In the genomic region with DNA sequence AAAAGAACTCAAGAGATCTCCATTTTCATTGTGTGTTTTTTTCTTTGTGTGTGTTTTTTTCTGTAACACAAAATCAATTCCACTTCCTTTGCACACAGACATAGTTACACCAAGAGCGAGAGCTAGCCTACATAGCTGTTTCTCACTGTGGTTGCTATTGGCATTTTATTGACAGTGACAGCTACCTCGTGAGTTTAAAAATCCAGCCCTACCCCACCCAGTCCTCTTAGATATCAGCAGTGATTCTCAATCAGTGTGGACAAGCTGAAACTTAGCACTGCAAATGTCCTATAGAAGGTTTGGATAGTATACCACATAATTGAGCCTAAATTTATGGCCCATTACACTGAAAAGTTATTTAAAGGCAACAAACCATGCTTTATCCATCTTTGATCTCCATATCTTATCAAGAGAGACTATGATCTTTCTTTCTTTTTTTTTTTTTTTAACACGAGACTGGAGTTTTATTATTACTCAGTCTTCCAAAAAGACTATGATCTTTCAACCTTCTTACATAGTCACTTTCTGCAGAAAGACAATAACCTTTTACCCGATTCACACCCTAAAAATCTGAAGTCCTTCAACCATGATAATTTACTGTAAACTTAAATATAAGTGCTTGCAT, we compare ENCODE assay signal across 15 cellular contexts. TPM values are rescaled to one million over a fixed set of nuclear protein-coding genes. Genes with fewer than 3 reads are reported as not detected.
DNase-seq lines count a peak whose midpoint lies in the region; ATAC-seq and TF ChIP-seq lines count a peak whose summit lies in the region.
"Had no signal": no experiment of that assay in that cellular context is flagged by ENCODE, and none has a peak within 500 bp of the region (broad histone marks: within the 10 kb centered on the region; RNA-seq: fewer than 3 reads in every experiment).

No MANE protein-coding gene starts in this region.

- peak overlapping the region in 5 of 7 donors; percentile 4 to 62 (median 32) for H3K4me3 Mint-ChIP-seq in CD8-positive, alpha-beta memory T cell
- H3K4me3 Mint-ChIP-seq in memory B cell: no peak overlapping the region
- H3K4me3 Mint-ChIP-seq: activated CD4-positive, alpha-beta memory T cell treated with anti-CD3 and anti-CD28 coated beads, Interleukin-2, amount 10 ng/mL, durations not matched to agents 7 days and 5 days; T-helper 2 cell treated with Interferon-gamma antibody and Interleukin-4, amounts not matched to agents 5 μg/mL and 100 μg/mL, for 36 hours had no signal

- no peak overlapping the region for H3K27ac ChIP-seq in CD8-positive, alpha-beta memory T cell (ENCODE audit: low read depth, low read length)
- H3K27ac ChIP-seq in Karpas-422 (ENCODE audit: low read length): no peak overlapping the region
- H3K27ac ChIP-seq in MM.1S (ENCODE audit: low read length): no peak overlapping the region
- H3K27ac ChIP-seq: colonic mucosa had no signal

- DNase-seq in CD8-positive, alpha-beta memory T cell: peak in 1 of 5 donors; percentile 10
- DNase-seq in GM19240 (ENCODE audit: insufficient read length, low spot score) (peak; percentile 2), memory B cell (ENCODE audit: low spot score in 2 of 2) (no peak), CD1c-positive myeloid dendritic cell (ENCODE audit: extremely low spot score) (no peak), Karpas-422 (no peak), NCI-H510A (lab: John Stamatoyannopoulos, UW) (no peak), MM.1S (no peak)
- DNase-seq: activated CD4-positive, alpha-beta memory T cell treated with anti-CD3 and anti-CD28 coated beads, Interleukin-2, amount 10 ng/mL, durations not matched to agents 7 days and 5 days; AML-193; colonic mucosa; NCI-H510A treated with DMSO at 0.1 percent for 48 hours; RPMI8226; stimulated activated CD4-positive, alpha-beta T cell treated with anti-CD3 and anti-CD28 coated beads, Interleukin-1b, Interleukin-23, amount 100 ng/mL, for 48 hours had no signal

- H3K9ac ChIP-seq in Karpas-422 (ENCODE audit: low read length) (no peak overlapping the region), MM.1S (ENCODE audit: low read length) (no peak overlapping the region)

- peak overlapping the region in 7 of 8 donors; percentile 2 to 90 (median 48) for H3K27ac Mint-ChIP-seq in CD8-positive, alpha-beta memory T cell
- peak overlapping the region; percentile 86 for H3K27ac Mint-ChIP-seq in memory B cell
- H3K27ac Mint-ChIP-seq: activated CD4-positive, alpha-beta memory T cell treated with anti-CD3 and anti-CD28 coated beads, Interleukin-2, amount 10 ng/mL, durations not matched to agents 7 days and 5 days; T-helper 2 cell treated with Interferon-gamma antibody and Interleukin-4, amounts not matched to agents 5 μg/mL and 100 μg/mL, for 36 hours had no signal

- H3K79me2 ChIP-seq in Karpas-422 (ENCODE audit: low read length) (no peaks in the 10 kb centered on the region), MM.1S (ENCODE audit: low read length) (peaks cover 19% of the 10 kb centered on the region)

- POLR2A ChIA-PET in CD8-positive, alpha-beta memory T cell (lab: Charles Lee): interaction anchor here (2.0 kb wide), 1 partner anchor 47 kb away, joined by 6 read pairs; the partner anchor contains the start of gene ATP2B1

- H4K20me1 ChIP-seq in Karpas-422 (ENCODE audit: insufficient read depth, low read depth, low read length): peaks cover 3% of the 10 kb centered on the region; the same call in 1 of the 2 replicates
- H4K20me1 ChIP-seq in MM.1S (ENCODE audit: insufficient read depth, low read length): no peaks in the 10 kb centered on the region

- no peaks in the 10 kb centered on the region for H3K9me3 ChIP-seq in CD8-positive, alpha-beta memory T cell (ENCODE audit: low read length)
- H3K9me3 ChIP-seq in Karpas-422 (ENCODE audit: low read length): no peaks in the 10 kb centered on the region
- no peaks in the 10 kb centered on the region for H3K9me3 ChIP-seq in MM.1S (replicated peaks; ENCODE audit: insufficient read depth, low read length)
- H3K9me3 ChIP-seq: colonic mucosa had no signal

- no peak overlapping the region for H2AFZ ChIP-seq in Karpas-422 (ENCODE audit: low read length)
- no peak overlapping the region for H2AFZ ChIP-seq in MM.1S (ENCODE audit: low read length)

- no peaks in the 10 kb centered on the region for H3K27me3 Mint-ChIP-seq in CD8-positive, alpha-beta memory T cell
- H3K27me3 Mint-ChIP-seq in memory B cell: no peaks in the 10 kb centered on the region
- H3K27me3 Mint-ChIP-seq: activated CD4-positive, alpha-beta memory T cell treated with anti-CD3 and anti-CD28 coated beads, Interleukin-2, amount 10 ng/mL, durations not matched to agents 7 days and 5 days had no signal

- H3K9me2 ChIP-seq in Karpas-422 (replicated peaks; ENCODE audit: insufficient read depth, low read length): no peaks in the 10 kb centered on the region
- no peaks in the 10 kb centered on the region for H3K9me2 ChIP-seq in MM.1S (replicated peaks; ENCODE audit: insufficient read depth, low read length)

- ATAC-seq in HG03175 (IDR thresholded peaks at IDR 0.05; ENCODE audit: unreplicated experiment) (peak; percentile 51), memory B cell (ENCODE audit: low read depth) (peak; percentile 28)

- H3K4me3 ChIP-seq in CD8-positive, alpha-beta memory T cell (ENCODE audit: low read length): no peak overlapping the region
- no peak overlapping the region for H3K4me3 ChIP-seq in Karpas-422 (ENCODE audit: low read length)
- no peak overlapping the region for H3K4me3 ChIP-seq in MM.1S (ENCODE audit: low read length)
- H3K4me3 ChIP-seq: colonic mucosa had no signal

- H3K9me3 Mint-ChIP-seq in CD8-positive, alpha-beta memory T cell: no peaks in the 10 kb centered on the region
- no peaks in the 10 kb centered on the region for H3K9me3 Mint-ChIP-seq in memory B cell
- H3K9me3 Mint-ChIP-seq: activated CD4-positive, alpha-beta memory T cell treated with anti-CD3 and anti-CD28 coated beads, Interleukin-2, amount 10 ng/mL, durations not matched to agents 7 days and 5 days; T-helper 2 cell treated with Interferon-gamma antibody and Interleukin-4, amounts not matched to agents 5 μg/mL and 100 μg/mL, for 36 hours had no signal

- CTCF ChIA-PET in CD8-positive, alpha-beta memory T cell (lab: Charles Lee): no interaction called here

- TF ChIP-seq CTCF in MM.1S (IDR thresholded peaks at IDR 0.05; ENCODE audit: low read length): no peak

- H3K27me3 ChIP-seq in CD8-positive, alpha-beta memory T cell (ENCODE audit: insufficient read depth, low read length, poor library complexity, severe bottlenecking): no peaks in the 10 kb centered on the region
- H3K27me3 ChIP-seq in Karpas-422 (ENCODE audit: low read length) (no peaks in the 10 kb centered on the region), MM.1S (replicated peaks; ENCODE audit: insufficient read depth, low read length) (no peaks in the 10 kb centered on the region)
- H3K27me3 ChIP-seq: colonic mucosa had no signal

- peaks cover 0 to 5% (median 0%) of the 10 kb centered on the region in 3 donors for H3K36me3 Mint-ChIP-seq in CD8-positive, alpha-beta memory T cell
- peaks cover 8% of the 10 kb centered on the region for H3K36me3 Mint-ChIP-seq in memory B cell

- H3K4me1 ChIP-seq in CD8-positive, alpha-beta memory T cell (ENCODE audit: insufficient read depth, low read length): peaks cover 54% of the 10 kb centered on the region
- peaks cover 35% of the 10 kb centered on the region for H3K4me1 ChIP-seq in Karpas-422 (ENCODE audit: low read length)
- H3K4me1 ChIP-seq in MM.1S (ENCODE audit: low read length): 0 out of 2 replicates have a peak, but pooled peaks cover 4% of the 10 kb centered on the region
- H3K4me1 ChIP-seq: colonic mucosa had no signal

- H3K4me2 ChIP-seq in Karpas-422 (ENCODE audit: low read depth, low read length, poor library complexity, severe bottlenecking) (no peak overlapping the region), MM.1S (ENCODE audit: low read depth, low read length) (no peak overlapping the region)

- no peaks in the 10 kb centered on the region for H3F3A ChIP-seq in MM.1S (ENCODE audit: insufficient read depth, low read length)

- H3K4me1 Mint-ChIP-seq in CD8-positive, alpha-beta memory T cell: peaks cover 69 to 89% (median 87%) of the 10 kb centered on the region in 3 donors
- H3K4me1 Mint-ChIP-seq in memory B cell: peaks cover 50% of the 10 kb centered on the region

- H3K36me3 ChIP-seq in CD8-positive, alpha-beta memory T cell (ENCODE audit: insufficient read depth, low read length): no peaks in the 10 kb centered on the region
- H3K36me3 ChIP-seq in Karpas-422 (ENCODE audit: insufficient read depth, low read length): no peaks in the 10 kb centered on the region
- no peaks in the 10 kb centered on the region for H3K36me3 ChIP-seq in MM.1S (replicated peaks; ENCODE audit: insufficient read depth, low read length)
- H3K36me3 ChIP-seq: colonic mucosa had no signal

RNA-seq across cellular contexts. Expression of gene ATP2B1, which starts 46.8 kb away (rescaled TPM):
- total RNA-seq in CD8-positive, alpha-beta memory T cell: 10 to 100 TPM; 32.7 to 32.8 TPM
- polyA plus RNA-seq in CD8-positive, alpha-beta memory T cell: 45.3 TPM
- 5.0 and 24.7 TPM in 2 replicates for total RNA-seq in Karpas-422 (2014; rRNA removed; shearing (Covaris generic); ENCODE audit: low replicate concordance)
